2 cellular contexts compared by ENCODE assay signal in the genomic region with DNA sequence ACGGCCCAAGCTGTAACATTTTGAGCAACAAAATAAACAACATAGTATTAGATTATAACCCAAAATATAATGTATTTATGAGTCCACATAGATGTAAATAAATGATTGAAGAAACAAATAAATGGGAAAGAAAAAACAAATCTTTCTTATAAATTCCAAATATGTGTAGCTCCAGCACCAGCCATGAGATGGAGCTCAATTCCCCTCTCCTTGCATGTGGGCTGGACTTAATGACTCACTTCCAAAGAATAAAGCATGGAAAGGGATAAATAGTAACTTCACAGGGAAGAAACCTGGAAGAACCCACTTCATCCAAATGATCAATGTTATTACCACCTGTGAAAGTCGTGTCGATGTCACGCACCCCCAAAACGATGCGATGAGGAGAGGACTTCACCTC.
TF ChIP-seq lines count a peak whose summit lies in the region.

No MANE protein-coding gene starts in this region.

TF ChIP-seq in GM23338, 12 proteins besides CTCF, POLR2A, EP300 and RAD21 (continued from another document and continues in another):
- no peak for TF ChIP-seq POLR2AphosphoS5 (IDR thresholded peaks at IDR 0.05; ENCODE audit: low read depth)
- TF ChIP-seq ZNF331 (CRISPR knock-in tag; IDR thresholded peaks at IDR 0.05; ENCODE audit: low read depth), result no peak
- no peak for TF ChIP-seq EZH2 (IDR thresholded peaks at IDR 0.05; ENCODE audit: low read depth, unreplicated experiment)
- TF ChIP-seq JUNB (IDR thresholded peaks at IDR 0.05; ENCODE audit: unreplicated experiment), result no peak
- TF ChIP-seq STAT1 (IDR thresholded peaks at IDR 0.05; ENCODE audit: unreplicated experiment), result no peak
- TF ChIP-seq ZNF462 (CRISPR knock-in tag; IDR thresholded peaks at IDR 0.05), result no peak
- no peak for TF ChIP-seq NANOG (IDR thresholded peaks at IDR 0.05; ENCODE audit: borderline replicate concordance)
- TF ChIP-seq EZH2phosphoT487 (IDR thresholded peaks at IDR 0.05; ENCODE audit: unreplicated experiment), result no peak
- no peak for TF ChIP-seq CREB1 (CRISPR knock-in tag; IDR thresholded peaks at IDR 0.05; ENCODE audit: low read depth)
- TF ChIP-seq, protein P1, sequence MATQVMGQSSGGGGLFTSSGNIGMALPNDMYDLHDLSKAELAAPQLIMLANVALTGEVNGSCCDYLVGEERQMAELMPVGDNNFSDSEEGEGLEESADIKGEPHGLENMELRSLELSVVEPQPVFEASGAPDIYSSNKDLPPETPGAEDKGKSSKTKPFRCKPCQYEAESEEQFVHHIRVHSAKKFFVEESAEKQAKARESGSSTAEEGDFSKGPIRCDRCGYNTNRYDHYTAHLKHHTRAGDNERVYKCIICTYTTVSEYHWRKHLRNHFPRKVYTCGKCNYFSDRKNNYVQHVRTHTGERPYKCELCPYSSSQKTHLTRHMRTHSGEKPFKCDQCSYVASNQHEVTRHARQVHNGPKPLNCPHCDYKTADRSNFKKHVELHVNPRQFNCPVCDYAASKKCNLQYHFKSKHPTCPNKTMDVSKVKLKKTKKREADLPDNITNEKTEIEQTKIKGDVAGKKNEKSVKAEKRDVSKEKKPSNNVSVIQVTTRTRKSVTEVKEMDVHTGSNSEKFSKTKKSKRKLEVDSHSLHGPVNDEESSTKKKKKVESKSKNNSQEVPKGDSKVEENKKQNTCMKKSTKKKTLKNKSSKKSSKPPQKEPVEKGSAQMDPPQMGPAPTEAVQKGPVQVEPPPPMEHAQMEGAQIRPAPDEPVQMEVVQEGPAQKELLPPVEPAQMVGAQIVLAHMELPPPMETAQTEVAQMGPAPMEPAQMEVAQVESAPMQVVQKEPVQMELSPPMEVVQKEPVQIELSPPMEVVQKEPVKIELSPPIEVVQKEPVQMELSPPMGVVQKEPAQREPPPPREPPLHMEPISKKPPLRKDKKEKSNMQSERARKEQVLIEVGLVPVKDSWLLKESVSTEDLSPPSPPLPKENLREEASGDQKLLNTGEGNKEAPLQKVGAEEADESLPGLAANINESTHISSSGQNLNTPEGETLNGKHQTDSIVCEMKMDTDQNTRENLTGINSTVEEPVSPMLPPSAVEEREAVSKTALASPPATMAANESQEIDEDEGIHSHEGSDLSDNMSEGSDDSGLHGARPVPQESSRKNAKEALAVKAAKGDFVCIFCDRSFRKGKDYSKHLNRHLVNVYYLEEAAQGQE (IDR thresholded peaks at IDR 0.05; ENCODE audit: unreplicated experiment), result no peak

TF ChIP-seq in endothelial cell of umbilical vein, 7 proteins besides CTCF, POLR2A, EP300 and RAD21 (continued from another document):
- peak; percentile 78 for TF ChIP-seq FOS (IDR thresholded peaks at IDR 0.05; ENCODE audit: borderline replicate concordance, insufficient read depth, low read length)
- TF ChIP-seq, protein P2, sequence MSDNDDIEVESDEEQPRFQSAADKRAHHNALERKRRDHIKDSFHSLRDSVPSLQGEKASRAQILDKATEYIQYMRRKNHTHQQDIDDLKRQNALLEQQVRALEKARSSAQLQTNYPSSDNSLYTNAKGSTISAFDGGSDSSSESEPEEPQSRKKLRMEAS (IDR thresholded peaks at IDR 0.05; ENCODE audit: insufficient read depth, insufficient read length), result no peak
- no peak for TF ChIP-seq MYC (IDR thresholded peaks at IDR 0.05; ENCODE audit: low read depth, low read length)
- no peak for TF ChIP-seq GATA2 (IDR thresholded peaks at IDR 0.05; ENCODE audit: insufficient read depth, insufficient read length, low read depth, low read length)
- peak; percentile 25 for TF ChIP-seq JUN (IDR thresholded peaks at IDR 0.05; ENCODE audit: borderline replicate concordance, insufficient read depth, insufficient read length, low read depth)
- no peak for TF ChIP-seq EZH2 (IDR thresholded peaks at IDR 0.05; ENCODE audit: borderline replicate concordance, low read depth, low read length, severe bottlenecking)
TF ChIP-seq in endothelial cell of umbilical vein: peak in this region for 2.
